In the genomic region with DNA sequence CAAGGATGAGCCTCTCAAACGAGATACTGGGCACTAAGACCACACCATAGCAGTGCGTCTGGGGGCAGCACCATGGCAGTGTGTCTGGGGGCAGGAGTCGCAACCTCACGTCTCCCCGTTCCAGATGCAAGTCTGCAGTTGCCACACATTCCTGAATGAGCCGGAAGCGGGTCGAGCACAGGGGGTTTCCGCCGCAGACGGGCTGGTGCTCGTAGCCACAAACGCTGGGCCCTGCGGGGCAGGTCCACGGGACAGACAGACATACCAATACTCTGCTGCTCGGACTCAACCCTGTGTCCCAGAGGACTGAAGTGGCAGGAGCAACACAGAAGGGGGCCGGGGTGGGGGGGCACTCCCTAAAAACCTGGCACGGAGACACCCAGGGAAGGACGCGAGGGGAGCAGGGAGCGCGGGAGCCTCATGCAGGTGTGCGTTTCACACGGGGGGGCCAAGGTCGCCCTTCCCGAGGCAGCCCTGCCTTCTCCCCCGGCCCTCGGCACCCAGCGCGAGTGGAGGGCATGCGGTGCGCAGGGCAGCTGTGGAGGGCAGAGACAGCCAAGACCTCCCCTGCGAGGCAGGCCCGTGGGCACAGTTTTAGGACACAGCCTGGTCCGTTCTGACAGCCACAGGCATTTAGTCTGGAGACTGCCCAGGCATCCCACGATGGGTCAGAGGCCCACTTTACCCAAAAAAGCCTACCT, we compare ENCODE assay signal across 2 cellular contexts.
TF ChIP-seq lines count a peak whose summit lies in the region.

No MANE protein-coding gene starts in this region.

TF ChIP-seq in K562, 482 proteins besides CTCF, POLR2A, EP300 and RAD21:
- peak; percentile 74 for TF ChIP-seq RBM22 (IDR thresholded peaks at IDR 0.05; ENCODE audit: low read depth, low read length, poor library complexity, severe bottlenecking)
- TF ChIP-seq, protein P1, sequence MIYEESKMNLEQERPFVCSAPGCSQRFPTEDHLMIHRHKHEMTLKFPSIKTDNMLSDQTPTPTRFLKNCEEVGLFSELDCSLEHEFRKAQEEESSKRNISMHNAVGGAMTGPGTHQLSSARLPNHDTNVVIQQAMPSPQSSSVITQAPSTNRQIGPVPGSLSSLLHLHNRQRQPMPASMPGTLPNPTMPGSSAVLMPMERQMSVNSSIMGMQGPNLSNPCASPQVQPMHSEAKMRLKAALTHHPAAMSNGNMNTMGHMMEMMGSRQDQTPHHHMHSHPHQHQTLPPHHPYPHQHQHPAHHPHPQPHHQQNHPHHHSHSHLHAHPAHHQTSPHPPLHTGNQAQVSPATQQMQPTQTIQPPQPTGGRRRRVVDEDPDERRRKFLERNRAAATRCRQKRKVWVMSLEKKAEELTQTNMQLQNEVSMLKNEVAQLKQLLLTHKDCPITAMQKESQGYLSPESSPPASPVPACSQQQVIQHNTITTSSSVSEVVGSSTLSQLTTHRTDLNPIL (CRISPR knock-in tag; IDR thresholded peaks at IDR 0.05), result no peak
- peak; percentile 67 for TF ChIP-seq POLR2G (IDR thresholded peaks at IDR 0.05; ENCODE audit: low read depth, low read length)
- peak; percentile 27 for TF ChIP-seq PCBP1 (IDR thresholded peaks at IDR 0.05; ENCODE audit: low read depth, low read length, poor library complexity, severe bottlenecking)

TF ChIP-seq in HepG2, 621 proteins besides CTCF, POLR2A, EP300 and RAD21:
- TF ChIP-seq PAF1 (CRISPR knock-in tag; IDR thresholded peaks at IDR 0.05), result peak; percentile 58; the same call in 1 of the 2 replicates
- TF ChIP-seq, protein P2, sequence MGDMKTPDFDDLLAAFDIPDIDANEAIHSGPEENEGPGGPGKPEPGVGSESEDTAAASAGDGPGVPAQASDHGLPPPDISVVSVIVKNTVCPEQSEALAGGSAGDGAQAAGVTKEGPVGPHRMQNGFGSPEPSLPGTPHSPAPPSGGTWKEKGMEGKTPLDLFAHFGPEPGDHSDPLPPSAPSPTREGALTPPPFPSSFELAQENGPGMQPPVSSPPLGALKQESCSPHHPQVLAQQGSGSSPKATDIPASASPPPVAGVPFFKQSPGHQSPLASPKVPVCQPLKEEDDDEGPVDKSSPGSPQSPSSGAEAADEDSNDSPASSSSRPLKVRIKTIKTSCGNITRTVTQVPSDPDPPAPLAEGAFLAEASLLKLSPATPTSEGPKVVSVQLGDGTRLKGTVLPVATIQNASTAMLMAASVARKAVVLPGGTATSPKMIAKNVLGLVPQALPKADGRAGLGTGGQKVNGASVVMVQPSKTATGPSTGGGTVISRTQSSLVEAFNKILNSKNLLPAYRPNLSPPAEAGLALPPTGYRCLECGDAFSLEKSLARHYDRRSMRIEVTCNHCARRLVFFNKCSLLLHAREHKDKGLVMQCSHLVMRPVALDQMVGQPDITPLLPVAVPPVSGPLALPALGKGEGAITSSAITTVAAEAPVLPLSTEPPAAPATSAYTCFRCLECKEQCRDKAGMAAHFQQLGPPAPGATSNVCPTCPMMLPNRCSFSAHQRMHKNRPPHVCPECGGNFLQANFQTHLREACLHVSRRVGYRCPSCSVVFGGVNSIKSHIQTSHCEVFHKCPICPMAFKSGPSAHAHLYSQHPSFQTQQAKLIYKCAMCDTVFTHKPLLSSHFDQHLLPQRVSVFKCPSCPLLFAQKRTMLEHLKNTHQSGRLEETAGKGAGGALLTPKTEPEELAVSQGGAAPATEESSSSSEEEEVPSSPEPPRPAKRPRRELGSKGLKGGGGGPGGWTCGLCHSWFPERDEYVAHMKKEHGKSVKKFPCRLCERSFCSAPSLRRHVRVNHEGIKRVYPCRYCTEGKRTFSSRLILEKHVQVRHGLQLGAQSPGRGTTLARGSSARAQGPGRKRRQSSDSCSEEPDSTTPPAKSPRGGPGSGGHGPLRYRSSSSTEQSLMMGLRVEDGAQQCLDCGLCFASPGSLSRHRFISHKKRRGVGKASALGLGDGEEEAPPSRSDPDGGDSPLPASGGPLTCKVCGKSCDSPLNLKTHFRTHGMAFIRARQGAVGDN (CRISPR knock-in tag; IDR thresholded peaks at IDR 0.05), result peak; percentile 65
- 0 out of 2 replicates have a peak, but pooled peaks have one; percentile 37 for TF ChIP-seq KDM2A (CRISPR knock-in tag; IDR thresholded peaks at IDR 0.05; ENCODE audit: borderline replicate concordance, low read depth)
- TF ChIP-seq, protein P3, sequence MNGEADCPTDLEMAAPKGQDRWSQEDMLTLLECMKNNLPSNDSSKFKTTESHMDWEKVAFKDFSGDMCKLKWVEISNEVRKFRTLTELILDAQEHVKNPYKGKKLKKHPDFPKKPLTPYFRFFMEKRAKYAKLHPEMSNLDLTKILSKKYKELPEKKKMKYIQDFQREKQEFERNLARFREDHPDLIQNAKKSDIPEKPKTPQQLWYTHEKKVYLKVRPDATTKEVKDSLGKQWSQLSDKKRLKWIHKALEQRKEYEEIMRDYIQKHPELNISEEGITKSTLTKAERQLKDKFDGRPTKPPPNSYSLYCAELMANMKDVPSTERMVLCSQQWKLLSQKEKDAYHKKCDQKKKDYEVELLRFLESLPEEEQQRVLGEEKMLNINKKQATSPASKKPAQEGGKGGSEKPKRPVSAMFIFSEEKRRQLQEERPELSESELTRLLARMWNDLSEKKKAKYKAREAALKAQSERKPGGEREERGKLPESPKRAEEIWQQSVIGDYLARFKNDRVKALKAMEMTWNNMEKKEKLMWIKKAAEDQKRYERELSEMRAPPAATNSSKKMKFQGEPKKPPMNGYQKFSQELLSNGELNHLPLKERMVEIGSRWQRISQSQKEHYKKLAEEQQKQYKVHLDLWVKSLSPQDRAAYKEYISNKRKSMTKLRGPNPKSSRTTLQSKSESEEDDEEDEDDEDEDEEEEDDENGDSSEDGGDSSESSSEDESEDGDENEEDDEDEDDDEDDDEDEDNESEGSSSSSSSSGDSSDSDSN (CRISPR knock-in tag; IDR thresholded peaks at IDR 0.05), result peak; percentile 31; the same call in 1 of the 2 replicates
- TF ChIP-seq, protein P4, sequence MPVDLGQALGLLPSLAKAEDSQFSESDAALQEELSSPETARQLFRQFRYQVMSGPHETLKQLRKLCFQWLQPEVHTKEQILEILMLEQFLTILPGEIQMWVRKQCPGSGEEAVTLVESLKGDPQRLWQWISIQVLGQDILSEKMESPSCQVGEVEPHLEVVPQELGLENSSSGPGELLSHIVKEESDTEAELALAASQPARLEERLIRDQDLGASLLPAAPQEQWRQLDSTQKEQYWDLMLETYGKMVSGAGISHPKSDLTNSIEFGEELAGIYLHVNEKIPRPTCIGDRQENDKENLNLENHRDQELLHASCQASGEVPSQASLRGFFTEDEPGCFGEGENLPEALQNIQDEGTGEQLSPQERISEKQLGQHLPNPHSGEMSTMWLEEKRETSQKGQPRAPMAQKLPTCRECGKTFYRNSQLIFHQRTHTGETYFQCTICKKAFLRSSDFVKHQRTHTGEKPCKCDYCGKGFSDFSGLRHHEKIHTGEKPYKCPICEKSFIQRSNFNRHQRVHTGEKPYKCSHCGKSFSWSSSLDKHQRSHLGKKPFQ (CRISPR knock-in tag; IDR thresholded peaks at IDR 0.05; ENCODE audit: insufficient replicate concordance), result no peak
- 0 out of 2 replicates have a peak, but pooled peaks have one; percentile 25 for TF ChIP-seq GABPB1 (CRISPR knock-in tag; IDR thresholded peaks at IDR 0.05)
- no peak for TF ChIP-seq ZNF382 (CRISPR knock-in tag; IDR thresholded peaks at IDR 0.05; ENCODE audit: borderline replicate concordance)
- TF ChIP-seq GPN1 (CRISPR knock-in tag; IDR thresholded peaks at IDR 0.05; ENCODE audit: borderline replicate concordance), result no peak
- peak; percentile 85 for TF ChIP-seq RBM22 (optimal IDR thresholded peaks at IDR 0.05; ENCODE audit: low read length)
- no peak for TF ChIP-seq CENPT (CRISPR knock-in tag; IDR thresholded peaks at IDR 0.05; ENCODE audit: low read depth)
- no peak for TF ChIP-seq SCMH1 (CRISPR knock-in tag; IDR thresholded peaks at IDR 0.05; ENCODE audit: borderline replicate concordance)
- TF ChIP-seq, protein P5, sequence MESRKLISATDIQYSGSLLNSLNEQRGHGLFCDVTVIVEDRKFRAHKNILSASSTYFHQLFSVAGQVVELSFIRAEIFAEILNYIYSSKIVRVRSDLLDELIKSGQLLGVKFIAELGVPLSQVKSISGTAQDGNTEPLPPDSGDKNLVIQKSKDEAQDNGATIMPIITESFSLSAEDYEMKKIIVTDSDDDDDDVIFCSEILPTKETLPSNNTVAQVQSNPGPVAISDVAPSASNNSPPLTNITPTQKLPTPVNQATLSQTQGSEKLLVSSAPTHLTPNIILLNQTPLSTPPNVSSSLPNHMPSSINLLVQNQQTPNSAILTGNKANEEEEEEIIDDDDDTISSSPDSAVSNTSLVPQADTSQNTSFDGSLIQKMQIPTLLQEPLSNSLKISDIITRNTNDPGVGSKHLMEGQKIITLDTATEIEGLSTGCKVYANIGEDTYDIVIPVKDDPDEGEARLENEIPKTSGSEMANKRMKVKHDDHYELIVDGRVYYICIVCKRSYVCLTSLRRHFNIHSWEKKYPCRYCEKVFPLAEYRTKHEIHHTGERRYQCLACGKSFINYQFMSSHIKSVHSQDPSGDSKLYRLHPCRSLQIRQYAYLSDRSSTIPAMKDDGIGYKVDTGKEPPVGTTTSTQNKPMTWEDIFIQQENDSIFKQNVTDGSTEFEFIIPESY (CRISPR knock-in tag; IDR thresholded peaks at IDR 0.05), result peak; percentile 23; the same call in 1 of the 2 replicates
- no peak for TF ChIP-seq SMARCC2 (IDR thresholded peaks at IDR 0.05)
- TF ChIP-seq AGO2 (optimal IDR thresholded peaks at IDR 0.05; ENCODE audit: low read depth, low read length), result peak; percentile 93
- TF ChIP-seq, protein P6, sequence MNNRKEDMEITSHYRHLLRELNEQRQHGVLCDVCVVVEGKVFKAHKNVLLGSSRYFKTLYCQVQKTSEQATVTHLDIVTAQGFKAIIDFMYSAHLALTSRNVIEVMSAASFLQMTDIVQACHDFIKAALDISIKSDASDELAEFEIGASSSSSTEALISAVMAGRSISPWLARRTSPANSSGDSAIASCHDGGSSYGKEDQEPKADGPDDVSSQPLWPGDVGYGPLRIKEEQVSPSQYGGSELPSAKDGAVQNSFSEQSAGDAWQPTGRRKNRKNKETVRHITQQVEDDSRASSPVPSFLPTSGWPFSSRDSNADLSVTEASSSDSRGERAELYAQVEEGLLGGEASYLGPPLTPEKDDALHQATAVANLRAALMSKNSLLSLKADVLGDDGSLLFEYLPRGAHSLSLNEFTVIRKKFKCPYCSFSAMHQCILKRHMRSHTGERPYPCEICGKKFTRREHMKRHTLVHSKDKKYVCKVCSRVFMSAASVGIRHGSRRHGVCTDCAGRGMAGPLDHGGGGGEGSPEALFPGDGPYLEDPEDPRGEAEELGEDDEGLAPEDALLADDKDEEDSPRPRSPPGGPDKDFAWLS (CRISPR knock-in tag; IDR thresholded peaks at IDR 0.05; ENCODE audit: borderline replicate concordance), result no peak
- TF ChIP-seq, protein P7, sequence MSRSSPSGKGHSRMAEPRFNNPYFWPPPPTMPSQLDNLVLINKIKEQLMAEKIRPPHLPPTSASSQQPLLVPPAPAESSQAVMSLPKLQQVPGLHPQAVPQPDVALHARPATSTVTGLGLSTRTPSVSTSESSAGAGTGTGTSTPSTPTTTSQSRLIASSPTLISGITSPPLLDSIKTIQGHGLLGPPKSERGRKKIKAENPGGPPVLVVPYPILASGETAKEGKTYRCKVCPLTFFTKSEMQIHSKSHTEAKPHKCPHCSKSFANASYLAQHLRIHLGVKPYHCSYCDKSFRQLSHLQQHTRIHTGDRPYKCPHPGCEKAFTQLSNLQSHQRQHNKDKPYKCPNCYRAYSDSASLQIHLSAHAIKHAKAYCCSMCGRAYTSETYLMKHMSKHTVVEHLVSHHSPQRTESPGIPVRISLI (CRISPR knock-in tag; IDR thresholded peaks at IDR 0.05; ENCODE audit: borderline replicate concordance), result no peak
- peak; percentile 86 for TF ChIP-seq ZBTB38 (CRISPR knock-in tag; IDR thresholded peaks at IDR 0.05)
- TF ChIP-seq, protein P8, sequence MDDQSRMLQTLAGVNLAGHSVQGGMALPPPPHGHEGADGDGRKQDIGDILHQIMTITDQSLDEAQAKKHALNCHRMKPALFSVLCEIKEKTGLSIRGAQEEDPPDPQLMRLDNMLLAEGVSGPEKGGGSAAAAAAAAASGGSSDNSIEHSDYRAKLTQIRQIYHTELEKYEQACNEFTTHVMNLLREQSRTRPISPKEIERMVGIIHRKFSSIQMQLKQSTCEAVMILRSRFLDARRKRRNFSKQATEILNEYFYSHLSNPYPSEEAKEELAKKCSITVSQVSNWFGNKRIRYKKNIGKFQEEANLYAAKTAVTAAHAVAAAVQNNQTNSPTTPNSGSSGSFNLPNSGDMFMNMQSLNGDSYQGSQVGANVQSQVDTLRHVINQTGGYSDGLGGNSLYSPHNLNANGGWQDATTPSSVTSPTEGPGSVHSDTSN (CRISPR knock-in tag; IDR thresholded peaks at IDR 0.05; ENCODE audit: borderline replicate concordance), result no peak
- peak; percentile 43; the same call in 1 of the 2 replicates for TF ChIP-seq POLR2AphosphoS5 (IDR thresholded peaks at IDR 0.05; ENCODE audit: low read depth, low read length)
- peak; percentile 94 for TF ChIP-seq AKAP8 (CRISPR knock-in tag; IDR thresholded peaks at IDR 0.05)
- 0 out of 2 replicates have a peak, but pooled peaks have one; percentile 11 for TF ChIP-seq SAP130 (CRISPR knock-in tag; IDR thresholded peaks at IDR 0.05; ENCODE audit: low read depth)
- no peak for TF ChIP-seq U2AF1 (optimal IDR thresholded peaks at IDR 0.05; ENCODE audit: low read depth, low read length)
- no peak for TF ChIP-seq ZNF724P (CRISPR knock-in tag; IDR thresholded peaks at IDR 0.05; ENCODE audit: borderline replicate concordance)
- TF ChIP-seq SRSF1 (optimal IDR thresholded peaks at IDR 0.05; ENCODE audit: low read depth, low read length), result peak; percentile 54
- peak; percentile 20; the same call in 1 of the 2 replicates for TF ChIP-seq ZFX (CRISPR knock-in tag; IDR thresholded peaks at IDR 0.05; ENCODE audit: low read depth)
- no peak for TF ChIP-seq SOX6 (IDR thresholded peaks at IDR 0.05)
- no peak for TF ChIP-seq SOX6 (CRISPR knock-in tag; IDR thresholded peaks at IDR 0.05)
- TF ChIP-seq ZMAT3 (CRISPR knock-in tag; conservative IDR thresholded peaks at IDR 0.05), result 0 out of 2 replicates have a peak, but pooled peaks have one; percentile 16
- TF ChIP-seq RBFOX2 (IDR thresholded peaks at IDR 0.05; ENCODE audit: low read depth, low read length), result peak; percentile 51; the same call in 1 of the 2 replicates
- TF ChIP-seq HOXA3 (CRISPR knock-in tag; IDR thresholded peaks at IDR 0.05), result 0 out of 2 replicates have a peak, but pooled peaks have one; percentile 4
